Comparison of ENCODE assay signal across 13 cellular contexts in the genomic region with DNA sequence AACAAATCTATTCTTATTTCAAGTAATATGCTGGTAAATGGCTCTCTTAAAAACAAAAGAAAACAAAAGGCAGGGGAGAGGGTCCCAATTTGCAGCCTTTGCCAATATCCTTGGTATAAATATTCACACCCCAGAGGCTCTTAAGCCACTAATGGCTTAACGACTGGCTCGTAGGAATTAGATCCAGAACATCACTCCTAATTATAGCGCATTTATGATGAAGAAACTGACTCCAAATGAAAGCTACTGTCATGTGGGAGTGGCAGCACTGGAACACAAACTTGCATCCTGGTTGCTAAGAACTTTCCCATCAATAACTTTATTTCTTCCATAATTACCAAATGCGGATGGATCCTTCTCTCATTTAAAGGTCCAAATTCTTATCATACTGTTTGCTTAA.
DNase-seq lines count a peak whose midpoint lies in the region; ATAC-seq and TF ChIP-seq lines count a peak whose summit lies in the region.
"Had no signal": no experiment of that assay in that cellular context is flagged by ENCODE, and none has a peak within 500 bp of the region (broad histone marks: within the 10 kb centered on the region; RNA-seq: fewer than 3 reads in every experiment).

No MANE protein-coding gene starts in this region.

- H3K4me1 ChIP-seq in left ventricle myocardium inferior (peaks cover 67% of the 10 kb centered on the region), mucosa of descending colon (ENCODE audit: low read depth) (peaks cover 37% of the 10 kb centered on the region), upper lobe of left lung (peaks cover 7 to 45% (median 23%) of the 10 kb centered on the region in 4 donors)

- no peak for DNase-seq in left ventricle myocardium inferior
- no peak for DNase-seq in Right ventricle myocardium superior
- no peak for DNase-seq in mucosa of descending colon
- no peak for DNase-seq in upper lobe of left lung
- DNase-seq: Calu3; CD8-positive, alpha-beta T cell; HCEC 1CT; IMR-90 had no signal

- ATAC-seq in Right ventricle myocardium superior (ENCODE audit: poor library complexity) (no peak), mucosa of descending colon (peak; percentile 29), HG03460 (IDR thresholded peaks at IDR 0.05; ENCODE audit: unreplicated experiment) (no peak), GM21360 (IDR thresholded peaks at IDR 0.05; ENCODE audit: unreplicated experiment) (no peak), upper lobe of left lung (ENCODE audit: low FRiP score in 2 of 2) (no peak)
- ATAC-seq: CD8-positive, alpha-beta T cell; GM23338 had no signal

- no peak for TF ChIP-seq POLR2A in upper lobe of left lung (IDR thresholded peaks at IDR 0.05)

- no peaks in the 10 kb centered on the region for H3K36me3 ChIP-seq in left ventricle myocardium inferior
- no peaks in the 10 kb centered on the region for H3K36me3 ChIP-seq in mucosa of descending colon (ENCODE audit: low read depth)
- H3K36me3 ChIP-seq in upper lobe of left lung = no peaks in the 10 kb centered on the region

- 89 to 91% methylated on average over 4 of the region's 4 CpGs for WGBS in upper lobe of left lung, 2 donors

- TF ChIP-seq CTCF in left ventricle myocardium inferior (IDR thresholded peaks at IDR 0.05; ENCODE audit: borderline replicate concordance) (no peak), mucosa of descending colon (IDR thresholded peaks at IDR 0.05) (no peak), upper lobe of left lung (IDR thresholded peaks at IDR 0.05) (no peak)

- intact Hi-C loops in left ventricle myocardium inferior (cut with micrococcal nuclease) (no loop called here), Right ventricle myocardium superior (cut with DNase I) (no loop called here), mucosa of descending colon (cut with DNase I, micrococcal nuclease) (no loop called here)

- no peaks in the 10 kb centered on the region for H3K27me3 ChIP-seq in left ventricle myocardium inferior (ENCODE audit: low read depth)
- H3K27me3 ChIP-seq in upper lobe of left lung = no peaks in the 10 kb centered on the region
- H3K27me3 ChIP-seq: BLaER1 treated with 17β-estradiol and CSF1 and Interleukin-3, amounts not matched to agents 10 nM and 100 nM had no signal

- H3K4me3 ChIP-seq in left ventricle myocardium inferior (no peak overlapping the region), mucosa of descending colon (no peak overlapping the region), upper lobe of left lung (no peak overlapping the region)
- H3K4me3 ChIP-seq: BLaER1 treated with 17β-estradiol and CSF1 and Interleukin-3, amounts not matched to agents 10 nM and 100 nM; GM23338 had no signal

- TF ChIP-seq EP300 in upper lobe of left lung (IDR thresholded peaks at IDR 0.05) = no peak

- H3K9me3 ChIP-seq in left ventricle myocardium inferior (replicated peaks) = no peaks in the 10 kb centered on the region
- no peaks in the 10 kb centered on the region for H3K9me3 ChIP-seq in mucosa of descending colon
- no peaks in the 10 kb centered on the region for H3K9me3 ChIP-seq in upper lobe of left lung

- H3K27ac ChIP-seq in left ventricle myocardium inferior (replicated peaks) (peak overlapping the region; percentile 47), angular gyrus (ENCODE audit: low read depth, low read length) (peak overlapping the region; percentile 48), upper lobe of left lung (peak overlapping the region in 2 of 4 donors; percentile 36 to 48)
- H3K27ac ChIP-seq: BLaER1 treated with 17β-estradiol and CSF1 and Interleukin-3, amounts not matched to agents 10 nM and 100 nM had no signal
